ENCODE assay signal across 17 cellular contexts in the genomic region with DNA sequence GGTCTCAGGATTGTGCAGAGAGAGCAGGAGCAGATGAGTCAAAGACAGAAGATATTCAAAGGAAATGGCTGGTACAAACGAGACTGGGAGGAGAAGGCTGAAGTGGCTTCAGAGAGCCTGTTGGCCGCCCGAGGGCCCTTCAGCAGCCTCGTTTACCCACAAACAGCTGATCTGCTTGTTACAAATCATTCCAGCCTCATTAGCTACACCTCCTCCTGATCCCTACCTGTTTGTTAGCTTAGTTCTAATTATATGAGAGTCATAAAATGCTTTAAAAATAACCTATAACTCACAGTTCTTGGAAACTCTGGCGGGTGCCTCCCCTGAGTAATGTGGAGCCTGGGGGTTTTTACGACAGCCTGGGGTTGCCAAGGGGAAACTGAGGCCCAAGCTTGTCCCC. TPM values are rescaled to one million over a fixed set of nuclear protein-coding genes. Genes with fewer than 3 reads are reported as not detected.
DNase-seq lines count a peak whose midpoint lies in the region; ATAC-seq and TF ChIP-seq lines count a peak whose summit lies in the region.
"Had no signal": no experiment of that assay in that cellular context is flagged by ENCODE, and none has a peak within 500 bp of the region (broad histone marks: within the 10 kb centered on the region; RNA-seq: fewer than 3 reads in every experiment).

No MANE protein-coding gene starts in this region.

- TF ChIP-seq CTCF in lower lobe of right lung (IDR thresholded peaks at IDR 0.05) = no peak

- H3K4me3 ChIP-seq in lower lobe of right lung = no peak overlapping the region
- H3K4me3 ChIP-seq: MG63, Peyer's patch had no signal

- intact Hi-C loops in lower lobe of right lung (cut with DNase I) = no loop called here

- H3K27me3 ChIP-seq in lower lobe of right lung (ENCODE audit: low read depth) = no peaks in the 10 kb centered on the region
- H3K27me3 ChIP-seq: Peyer's patch had no signal

- H3K27ac ChIP-seq in lower lobe of right lung = no peak overlapping the region
- H3K27ac ChIP-seq: KMS-11, Peyer's patch had no signal

- no peaks in the 10 kb centered on the region for H3K36me3 ChIP-seq in lower lobe of right lung
- H3K36me3 ChIP-seq: MG63, Peyer's patch had no signal

- no peaks in the 10 kb centered on the region for H3K4me1 ChIP-seq in lower lobe of right lung
- H3K4me1 ChIP-seq: Peyer's patch had no signal

- DNase-seq in NCI-H2196 (lab: John Stamatoyannopoulos, UW; ENCODE audit: unreplicated experiment) (peak; percentile 15), NCI-H2196 treated with DMSO at 0.1 percent for 48 hours (lab: John Stamatoyannopoulos, UW; ENCODE audit: unreplicated experiment) (no peak), NCI-H1417 (lab: John Stamatoyannopoulos, UW) (peak; percentile 57 to 80 (median 61)), NCI-H510A treated with DMSO at 0.1 percent for 48 hours (lab: John Stamatoyannopoulos, UW) (peak; percentile 35), lower lobe of right lung (no peak), SIG-M5 (lab: John Stamatoyannopoulos, UW) (no peak), putamen (ENCODE audit: low spot score) (no peak)
- DNase-seq: C1 segment of cervical spinal cord, DMS 273 treated with DMSO at 0.1 percent for 48 hours, MG63, NCI-H2107, Peyer's patch, SHP77, T-helper 1 cell had no signal

- no peaks in the 10 kb centered on the region for H3K9me3 ChIP-seq in lower lobe of right lung
- H3K9me3 ChIP-seq: MG63, Peyer's patch had no signal

- ATAC-seq in lower lobe of right lung (peak; percentile 27 to 32), GM21528 (IDR thresholded peaks at IDR 0.05; ENCODE audit: low FRiP score, unreplicated experiment) (no peak)
- ATAC-seq: SK-N-SH treated with all-trans-retinoic acid at 6 μM for 48 hours had no signal

RNA-seq across cellular contexts. Expression of a gene that starts 12.6 kb away (rescaled TPM):
- total RNA-seq in lower lobe of right lung = 0.35 TPM

RNA-seq across cellular contexts. Expression of a gene that starts 53.8 kb away (rescaled TPM):
- 15.5 TPM for total RNA-seq in lower lobe of right lung

Comparison
In these comparisons a context has a peak if more than half of its experiments do, and no peak if none do; other contexts are left out.
1. DNase-seq: peak in NCI-H2196 (single experiment), NCI-H1417 (3 of 3) and NCI-H510A treated with DMSO at 0.1 percent for 48 hours (single experiment); none in NCI-H2196 treated with DMSO at 0.1 percent for 48 hours (single experiment), lower lobe of right lung (single experiment), SIG-M5 (single experiment) and putamen (single experiment).